Comparison of ENCODE assay signal across 8 cellular contexts in the genomic region with DNA sequence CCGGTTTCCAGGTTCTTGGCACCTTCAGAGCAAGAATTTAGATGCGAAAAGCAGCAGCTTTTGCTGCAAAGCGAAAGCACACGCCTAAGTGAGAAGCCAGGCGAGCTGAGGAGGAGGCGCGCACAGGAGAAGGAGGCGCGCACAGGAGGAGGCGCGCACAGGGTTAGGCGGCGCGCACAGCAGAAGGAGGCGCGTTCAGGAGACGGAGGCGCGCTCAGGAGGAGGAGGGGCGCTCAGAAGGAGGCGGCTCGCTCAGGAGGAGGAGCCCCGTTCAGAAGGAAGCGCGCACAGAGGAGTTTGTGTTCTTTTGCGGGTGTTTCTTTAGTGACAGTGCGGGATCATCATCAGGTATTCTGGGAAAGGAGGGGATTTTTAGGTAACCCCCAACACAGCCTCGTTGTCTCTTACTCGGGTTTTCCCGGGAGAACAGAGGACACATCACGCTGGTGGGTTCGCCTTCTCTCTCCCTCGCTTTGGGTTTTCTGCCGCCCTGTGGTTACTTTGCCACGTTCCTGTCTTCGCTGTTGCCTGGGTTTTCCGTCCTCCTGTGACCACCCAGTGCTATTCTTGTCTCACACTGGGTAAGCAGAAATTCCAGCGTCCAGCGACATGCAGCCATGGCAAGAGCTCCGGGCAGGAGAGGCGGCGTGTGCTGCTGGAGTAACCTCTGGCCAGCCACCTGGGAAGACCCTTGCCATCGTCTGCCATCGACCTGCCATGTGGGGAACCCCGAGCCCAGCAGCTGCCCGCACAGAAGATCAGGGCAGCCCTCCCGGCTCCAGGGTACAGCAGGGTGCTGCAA. TPM values are rescaled to one million over a fixed set of nuclear protein-coding genes. Genes with fewer than 3 reads are reported as not detected.
A peak's percentile ranks its signal among the peaks of the same experiment; 100 is the strongest.
DNase-seq lines count a peak whose midpoint lies in the region; ATAC-seq and TF ChIP-seq lines count a peak whose summit lies in the region.

No MANE protein-coding gene starts in this region.

- H3K36me3 ChIP-seq in Panc1 (ENCODE audit: control insufficient read depth, insufficient read depth, low read length), result peaks cover 3% of the 10 kb centered on the region; the same call in 1 of the 2 replicates

- CTCF ChIA-PET in Panc1 (lab: Charles Lee), result no interaction called here

- H3K4me3 ChIP-seq in Panc1 (ENCODE audit: low read depth in 2 of 2, low read length in 2 of 2), result peak overlapping the region; percentile 40 to 73

- intact Hi-C loops in Panc1 (cut with micrococcal nuclease; ENCODE audit: unreplicated experiment), result no loop called here

- H3K27ac Mint-ChIP-seq in activated naive CD4-positive, alpha-beta T cell treated with anti-CD3 and anti-CD28 coated beads, Interleukin-2, amount 50 U/mL, for 24 hours, result peak overlapping the region; percentile 90

- TF ChIP-seq CTCF in GM13977 (IDR thresholded peaks at IDR 0.05; ENCODE audit: extremely low read depth, insufficient read depth, missing control alignments), result peak; percentile 40
- TF ChIP-seq CTCF in Panc1 (IDR thresholded peaks at IDR 0.05), result no peak

- no peaks in the 10 kb centered on the region for H3K27me3 ChIP-seq in Panc1 (ENCODE audit: control insufficient read depth, insufficient read depth, low read length)

- BruUV-seq in Panc1 (replicated peaks; lab: Mats Ljungman, UMichigan), result no TSS peak

- POLR2A ChIA-PET in Panc1 (lab: Charles Lee), result no interaction called here

- peaks cover 10% of the 10 kb centered on the region for H3K36me3 Mint-ChIP-seq in activated naive CD4-positive, alpha-beta T cell treated with anti-CD3 and anti-CD28 coated beads, Interleukin-2, amount 50 U/mL, for 24 hours

- DNase-seq in GM13977 (ENCODE audit: low spot score) (peak; percentile 90), Panc1 (ENCODE audit: low read depth, low spot score) (peak; percentile 24), glomerular visceral epithelial cell (ENCODE audit: extremely low spot score) (peak; percentile 73), pulmonary artery endothelial cell (ENCODE audit: low read depth, low spot score) (peak; percentile 32), ureter (ENCODE audit: low spot score) (peak; percentile 77), NCI-H1930 (lab: John Stamatoyannopoulos, UW) (no peak)

- no peaks in the 10 kb centered on the region for H3K9me3 Mint-ChIP-seq in activated naive CD4-positive, alpha-beta T cell treated with anti-CD3 and anti-CD28 coated beads, Interleukin-2, amount 50 U/mL, for 24 hours

- H3K9me3 ChIP-seq in Panc1 (ENCODE audit: control insufficient read depth, insufficient read depth, low read depth, low read length), result no peaks in the 10 kb centered on the region

- H3K4me3 Mint-ChIP-seq in activated naive CD4-positive, alpha-beta T cell treated with anti-CD3 and anti-CD28 coated beads, Interleukin-2, amount 50 U/mL, for 24 hours, result peak overlapping the region; percentile 91

- no peaks in the 10 kb centered on the region for H3K27me3 Mint-ChIP-seq in activated naive CD4-positive, alpha-beta T cell treated with anti-CD3 and anti-CD28 coated beads, Interleukin-2, amount 50 U/mL, for 24 hours

- peak overlapping the region; percentile 61 for H3K27ac ChIP-seq in Panc1 (ENCODE audit: low read length)

- in situ Hi-C loops in GM13977 (cut with MboI; ENCODE audit: low pct_unique_long_range_greater_than_20kb, low sequenced_read_pairs, unreplicated experiment), result no loop called here
- in situ Hi-C loops in Panc1 (cut with HindIII; ENCODE audit: low pct_unique_long_range_greater_than_20kb, low sequenced_read_pairs), result no loop called here

- no peaks in the 10 kb centered on the region for H3K4me1 ChIP-seq in Panc1 (ENCODE audit: control insufficient read depth, insufficient read depth, low read length)

- peak; percentile 97 for ATAC-seq in HG02943 (IDR thresholded peaks at IDR 0.05; ENCODE audit: low read depth, unreplicated experiment)
- peak; percentile 95 for ATAC-seq in Panc1

- H3K4me1 Mint-ChIP-seq in activated naive CD4-positive, alpha-beta T cell treated with anti-CD3 and anti-CD28 coated beads, Interleukin-2, amount 50 U/mL, for 24 hours, result peaks cover 16% of the 10 kb centered on the region

RNA-seq across cellular contexts. Expression of a gene that starts 47.0 kb away (rescaled TPM):
- total RNA-seq in Panc1 (2021; ENCODE audit: unreplicated experiment) (56.3 TPM), pulmonary artery endothelial cell (23.4 and 24.0 TPM in 2 replicates), ureter (66.7 TPM)
- polyA plus RNA-seq in Panc1 (2012; ENCODE audit: insufficient read length), result 45.5 TPM

RNA-seq across cellular contexts. Expression of a gene that starts 47.1 kb away (rescaled TPM):
- 31.5 TPM for total RNA-seq in Panc1 (2021; ENCODE audit: unreplicated experiment)
- 31.3 TPM for polyA plus RNA-seq in Panc1 (2012; ENCODE audit: insufficient read length)
- 24.3 and 26.6 TPM in 2 replicates for total RNA-seq in pulmonary artery endothelial cell
- total RNA-seq in ureter, result 27.2 TPM

Comparison
In these comparisons a context has a peak if more than half of its experiments do, and no peak if none do; other contexts are left out.
1. DNase-seq: peak in GM13977 (single experiment), Panc1 (single experiment), glomerular visceral epithelial cell (single experiment), pulmonary artery endothelial cell (single experiment) and ureter (single experiment); none in NCI-H1930 (0 of 2).